In genomic region chr1:246571309-246571708, GRCh38 we compare ENCODE assay signal across 8 cellular contexts. TPM values are rescaled to one million over a fixed set of nuclear protein-coding genes. Genes with fewer than 3 reads are reported as not detected.
A peak's percentile ranks its signal among the peaks of the same experiment; 100 is the strongest.
DNase-seq lines count a peak whose midpoint lies in the region; ATAC-seq and TF ChIP-seq lines count a peak whose summit lies in the region.
"Not testable (repeated sequence)": the region's sequence is repeated elsewhere in the genome, so short reads cannot be mapped to it uniquely, and the experiment has no call there.

No MANE protein-coding gene starts in this region.

- not testable (repeated sequence) for H3K9me3 Mint-ChIP-seq in activated CD4-positive, alpha-beta memory T cell treated with anti-CD3 and anti-CD28 coated beads for 36 hours; activated naive CD8-positive, alpha-beta T cell treated with anti-CD3 and anti-CD28 coated beads, Interleukin-2, amount 50 U/mL, for 24 hours; naive thymus-derived CD4-positive, alpha-beta T cell

- intact Hi-C loops in activated CD4-positive, alpha-beta memory T cell treated with anti-CD3 and anti-CD28 coated beads for 36 hours (cut with micrococcal nuclease); naive thymus-derived CD4-positive, alpha-beta T cell (cut with micrococcal nuclease); stomach (cut with DNase I; ENCODE audit: low total_unique reads): not testable (repeated sequence)

- not testable (repeated sequence) for H3K27me3 Mint-ChIP-seq in activated CD4-positive, alpha-beta memory T cell treated with anti-CD3 and anti-CD28 coated beads for 36 hours; activated naive CD8-positive, alpha-beta T cell treated with anti-CD3 and anti-CD28 coated beads, Interleukin-2, amount 50 U/mL, for 24 hours; naive thymus-derived CD4-positive, alpha-beta T cell

- not testable (repeated sequence) for H2AFZ ChIP-seq in Karpas-422 (ENCODE audit: low read length)

- peaks cover 0 to 24% (median 18%) of the 10 kb centered on the region in 11 experiments; a peak in 13 of 22 replicates for H3K9me3 ChIP-seq in BLaER1 treated with 17β-estradiol and CSF1 and Interleukin-3, amounts not matched to agents 10 nM and 100 nM (replicated peaks in 1 of 11)
- H3K9me3 ChIP-seq in Karpas-422 (ENCODE audit: low read length); Peyer's patch; naive thymus-derived CD4-positive, alpha-beta T cell (ENCODE audit: control insufficient read depth in 2 of 3, low read length in 3 of 3); stomach: not testable (repeated sequence)

- H3K4me3 ChIP-seq in BLaER1 treated with 17β-estradiol and CSF1 and Interleukin-3, amounts not matched to agents 10 nM and 100 nM: peak overlapping the region in 1 of 10 experiments; percentile 15; a peak in 2 of 20 replicates
- not testable (repeated sequence) for H3K4me3 ChIP-seq in Karpas-422 (ENCODE audit: low read length); stomach
- peak overlapping the region in 1 of 4 donors; percentile 1 for H3K4me3 ChIP-seq in Peyer's patch
- peak overlapping the region; percentile 17 for H3K4me3 ChIP-seq in naive thymus-derived CD4-positive, alpha-beta T cell (ENCODE audit: low read length)

- not testable (repeated sequence) for H3K9me2 ChIP-seq in Karpas-422 (replicated peaks; ENCODE audit: insufficient read depth, low read length)

- H4K20me1 ChIP-seq in BLaER1 treated with 17β-estradiol and CSF1 and Interleukin-3, amounts not matched to agents 10 nM and 100 nM; Karpas-422 (ENCODE audit: insufficient read depth, low read depth, low read length): not testable (repeated sequence)

- not testable (repeated sequence) for H3K27me3 ChIP-seq in BLaER1 treated with 17β-estradiol and CSF1 and Interleukin-3, amounts not matched to agents 10 nM and 100 nM; Karpas-422 (ENCODE audit: low read length); Peyer's patch; naive thymus-derived CD4-positive, alpha-beta T cell (ENCODE audit: control insufficient read depth in 2 of 2, insufficient read depth in 2 of 2, low read length in 2 of 2); stomach

- H3K27ac Mint-ChIP-seq in activated CD4-positive, alpha-beta memory T cell treated with anti-CD3 and anti-CD28 coated beads for 36 hours: peak overlapping the region; percentile 95
- H3K27ac Mint-ChIP-seq in activated naive CD8-positive, alpha-beta T cell treated with anti-CD3 and anti-CD28 coated beads, Interleukin-2, amount 50 U/mL, for 24 hours: peak overlapping the region; percentile 92
- peak overlapping the region; percentile 89 to 100 (median 95) for H3K27ac Mint-ChIP-seq in naive thymus-derived CD4-positive, alpha-beta T cell

- H3K36me3 ChIP-seq in BLaER1 treated with 17β-estradiol and CSF1 and Interleukin-3, amounts not matched to agents 10 nM and 100 nM: peaks cover 0 to 25% (median 7%) of the 10 kb centered on the region in 11 experiments; a peak in 14 of 22 replicates
- H3K36me3 ChIP-seq in Karpas-422 (ENCODE audit: insufficient read depth, low read length); Peyer's patch; naive thymus-derived CD4-positive, alpha-beta T cell (ENCODE audit: control insufficient read depth in 2 of 3, insufficient read depth in 3 of 3, low read length in 3 of 3); stomach: not testable (repeated sequence)

- WGBS in stomach, 5 donors: 66 to 87% (median 81%) methylated on average over 4 of the region's 4 CpGs

- DNase-seq in Karpas-422: peak; percentile 66
- not testable (repeated sequence) for DNase-seq in Peyer's patch; activated naive CD8-positive, alpha-beta T cell treated with anti-CD3 and anti-CD28 coated beads, Interleukin-2, amount 50 U/mL, for 24 hours; stomach
- DNase-seq in activated CD4-positive, alpha-beta memory T cell treated with anti-CD3 and anti-CD28 coated beads for 36 hours: peak; percentile 24
- DNase-seq in germinal center (ENCODE audit: low spot score): peak; percentile 36
- peak in 7 of 9 donors; percentile 27 to 59 (median 49) for DNase-seq in naive thymus-derived CD4-positive, alpha-beta T cell

- TF ChIP-seq EP300 in stomach (IDR thresholded peaks at IDR 0.05): not testable (repeated sequence)

- H3K4me1 Mint-ChIP-seq in activated CD4-positive, alpha-beta memory T cell treated with anti-CD3 and anti-CD28 coated beads for 36 hours (ENCODE audit: low read depth): peaks cover 52% of the 10 kb centered on the region
- peaks cover 72% of the 10 kb centered on the region for H3K4me1 Mint-ChIP-seq in activated naive CD8-positive, alpha-beta T cell treated with anti-CD3 and anti-CD28 coated beads, Interleukin-2, amount 50 U/mL, for 24 hours
- peaks cover 38 to 83% (median 56%) of the 10 kb centered on the region in 7 donors for H3K4me1 Mint-ChIP-seq in naive thymus-derived CD4-positive, alpha-beta T cell

- H3K79me2 ChIP-seq in Karpas-422 (ENCODE audit: low read length): peaks cover 96% of the 10 kb centered on the region

- peak overlapping the region; percentile 51 for H3K4me3 Mint-ChIP-seq in activated CD4-positive, alpha-beta memory T cell treated with anti-CD3 and anti-CD28 coated beads for 36 hours
- H3K4me3 Mint-ChIP-seq in activated naive CD8-positive, alpha-beta T cell treated with anti-CD3 and anti-CD28 coated beads, Interleukin-2, amount 50 U/mL, for 24 hours: peak overlapping the region; percentile 47
- H3K4me3 Mint-ChIP-seq in naive thymus-derived CD4-positive, alpha-beta T cell: peak overlapping the region; percentile 68 to 98 (median 84)

- peak overlapping the region in 9 of 11 experiments; percentile 6 to 51 (median 35); a peak in 12 of 22 replicates for H3K9ac ChIP-seq in BLaER1 treated with 17β-estradiol and CSF1 and Interleukin-3, amounts not matched to agents 10 nM and 100 nM
- H3K9ac ChIP-seq in Karpas-422 (ENCODE audit: low read length): not testable (repeated sequence)

- H3K4me2 ChIP-seq in BLaER1 treated with 17β-estradiol and CSF1 and Interleukin-3, amounts not matched to agents 10 nM and 100 nM: peak overlapping the region; percentile 67 to 94 (median 83)
- H3K4me2 ChIP-seq in Karpas-422 (ENCODE audit: low read depth, low read length, poor library complexity, severe bottlenecking): not testable (repeated sequence)

- not testable (repeated sequence) for TF ChIP-seq POLR2A in Peyer's patch (IDR thresholded peaks at IDR 0.05); stomach (IDR thresholded peaks at IDR 0.05)

- not testable (repeated sequence) for TF ChIP-seq CTCF in Peyer's patch (IDR thresholded peaks at IDR 0.05); stomach (IDR thresholded peaks at IDR 0.05)

- ATAC-seq in activated naive CD8-positive, alpha-beta T cell treated with anti-CD3 and anti-CD28 coated beads, Interleukin-2, amount 50 U/mL, for 24 hours: peak; percentile 30
- not testable (repeated sequence) for ATAC-seq in naive thymus-derived CD4-positive, alpha-beta T cell

- CTCF ChIA-PET in activated CD4-positive, alpha-beta memory T cell treated with anti-CD3 and anti-CD28 coated beads for 36 hours (lab: Charles Lee); naive thymus-derived CD4-positive, alpha-beta T cell (lab: Charles Lee): not testable (repeated sequence)

- POLR2A ChIA-PET in activated CD4-positive, alpha-beta memory T cell treated with anti-CD3 and anti-CD28 coated beads for 36 hours (lab: Charles Lee): not testable (repeated sequence)
- POLR2A ChIA-PET in naive thymus-derived CD4-positive, alpha-beta T cell (lab: Charles Lee): interaction anchor here (1.0 kb wide), 1 partner anchor 10 kb away, joined by 4 read pairs; no protein-coding TSS in a partner anchor

- peak overlapping the region; percentile 65 to 84 (median 74) for H3K27ac ChIP-seq in BLaER1 treated with 17β-estradiol and CSF1 and Interleukin-3, amounts not matched to agents 10 nM and 100 nM
- H3K27ac ChIP-seq in Karpas-422 (ENCODE audit: low read length) (peak overlapping the region; percentile 78), Peyer's patch (peak overlapping the region; percentile 40 to 98 (median 56)), stomach (peak overlapping the region in 3 of 5 donors; percentile 56 to 71 (median 59))
- peak overlapping the region; percentile 89 for H3K27ac ChIP-seq in naive thymus-derived CD4-positive, alpha-beta T cell (ENCODE audit: low read depth, low read length)

- peaks cover 65 to 76% (median 71%) of the 10 kb centered on the region in 10 experiments for H3K4me1 ChIP-seq in BLaER1 treated with 17β-estradiol and CSF1 and Interleukin-3, amounts not matched to agents 10 nM and 100 nM
- peaks cover 64% of the 10 kb centered on the region for H3K4me1 ChIP-seq in Karpas-422 (ENCODE audit: low read length)
- H3K4me1 ChIP-seq in Peyer's patch: peaks cover 0 to 43% (median 7%) of the 10 kb centered on the region in 4 donors
- H3K4me1 ChIP-seq in naive thymus-derived CD4-positive, alpha-beta T cell (ENCODE audit: control insufficient read depth in 2 of 2, insufficient read depth in 2 of 2, low read length in 2 of 2): peaks cover 30 to 49% of the 10 kb centered on the region in 2 donors
- H3K4me1 ChIP-seq in stomach: peaks cover 19 to 68% (median 39%) of the 10 kb centered on the region in 4 donors

- H3K36me3 Mint-ChIP-seq in activated CD4-positive, alpha-beta memory T cell treated with anti-CD3 and anti-CD28 coated beads for 36 hours: peaks cover 14% of the 10 kb centered on the region
- H3K36me3 Mint-ChIP-seq in activated naive CD8-positive, alpha-beta T cell treated with anti-CD3 and anti-CD28 coated beads, Interleukin-2, amount 50 U/mL, for 24 hours (ENCODE audit: low read depth): peaks cover 16% of the 10 kb centered on the region
- peaks cover 4 to 19% (median 10%) of the 10 kb centered on the region in 5 donors for H3K36me3 Mint-ChIP-seq in naive thymus-derived CD4-positive, alpha-beta T cell

RNA-seq across cellular contexts. Expression of gene CNST, which starts 5.1 kb away (rescaled TPM):
- 25.3 and 29.7 TPM in 2 replicates for total RNA-seq in Karpas-422 (2014; rRNA removed; shearing (Covaris generic); ENCODE audit: low replicate concordance)
- 10 to 100 TPM; 62.0 to 75.7 (median 69.8) TPM for total RNA-seq in Peyer's patch
- 10 to 100 TPM; 25.9 TPM for total RNA-seq in activated CD4-positive, alpha-beta memory T cell treated with anti-CD3 and anti-CD28 coated beads for 36 hours
- total RNA-seq in naive thymus-derived CD4-positive, alpha-beta T cell: 100 to 1,000 TPM in 2 of 5 experiments, 10 to 100 TPM in 3; 30.5 to 111 (median 80.2) TPM
- polyA plus RNA-seq in naive thymus-derived CD4-positive, alpha-beta T cell: 10 to 100 TPM; 52.8 to 58.8 TPM
- total RNA-seq in stomach: 10 to 100 TPM; 15.9 to 42.8 (median 38.7) TPM
- 1 to 10 TPM; 4.5 to 6.7 (median 6.1) TPM for polyA plus RNA-seq in stomach

RNA-seq across cellular contexts. Expression of gene TFB2M, which starts 5.2 kb away (rescaled TPM):
- total RNA-seq in Karpas-422 (2014; rRNA removed; shearing (Covaris generic); ENCODE audit: low replicate concordance): 20.5 and 27.7 TPM in 2 replicates
- 1 to 10 TPM; 5.6 to 8.4 (median 6.5) TPM for total RNA-seq in Peyer's patch
- total RNA-seq in activated CD4-positive, alpha-beta memory T cell treated with anti-CD3 and anti-CD28 coated beads for 36 hours: 10 to 100 TPM; 13.6 to 14.5 TPM
- total RNA-seq in naive thymus-derived CD4-positive, alpha-beta T cell: 10 to 100 TPM in 3 of 5 experiments, 1 to 10 TPM in 2; 9.5 to 12.2 (median 10.3) TPM
- polyA plus RNA-seq in naive thymus-derived CD4-positive, alpha-beta T cell: 10 to 100 TPM; 12.1 to 18.2 TPM
- 10 to 100 TPM in 3 of 5 donors, 1 to 10 TPM in 2; 4.7 to 34.8 (median 13.3) TPM for total RNA-seq in stomach
- 10 to 100 TPM in 1 of 3 donors, 1 to 10 TPM in 2; 5.8 to 12.1 (median 9.7) TPM for polyA plus RNA-seq in stomach
